8 cellular contexts compared by ENCODE assay signal in the genomic region with DNA sequence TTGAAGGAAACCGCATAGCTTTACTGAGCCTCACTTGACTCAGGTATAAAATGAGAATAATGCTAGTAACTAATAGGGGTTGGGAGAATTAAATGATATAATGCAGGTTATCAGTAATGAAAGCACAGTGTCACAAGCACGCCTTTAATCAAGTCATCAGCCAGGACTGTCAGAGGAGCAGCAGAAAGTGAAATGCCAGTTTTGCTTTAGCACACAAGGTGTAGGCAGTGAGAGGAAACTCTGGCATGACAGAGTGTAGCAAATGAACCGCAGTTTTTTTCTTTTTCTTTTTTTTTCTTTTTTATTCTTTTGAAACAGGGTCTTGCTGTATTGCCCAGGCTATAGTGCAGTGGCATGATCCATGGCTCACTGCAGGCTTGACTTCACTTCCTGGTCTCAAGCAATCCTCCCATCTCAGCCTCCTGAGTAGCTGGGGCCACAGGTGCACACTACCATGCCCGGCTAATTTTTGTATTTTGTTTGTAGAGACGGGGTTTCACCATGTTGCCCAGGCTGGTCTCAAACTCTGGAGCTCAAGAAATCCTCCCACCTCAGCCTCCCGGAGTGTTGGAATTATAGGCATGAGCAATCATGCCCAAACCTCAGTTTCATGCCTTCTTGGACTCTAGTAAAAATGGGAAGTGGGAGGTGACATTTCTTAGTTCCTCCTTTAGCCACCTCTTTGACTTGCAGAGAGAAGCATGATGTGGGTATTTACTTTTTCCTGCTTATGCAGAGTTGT.
DNase-seq lines count a peak whose midpoint lies in the region; ATAC-seq lines count a peak whose summit lies in the region.

No MANE protein-coding gene starts in this region.

- ATAC-seq in GM19324 (IDR thresholded peaks at IDR 0.05; ENCODE audit: low FRiP score, unreplicated experiment) = peak; percentile 74
- ATAC-seq in HG03039 (IDR thresholded peaks at IDR 0.05; ENCODE audit: unreplicated experiment) = peak; percentile 69
- ATAC-seq in activated naive CD8-positive, alpha-beta T cell treated with anti-CD3 and anti-CD28 coated beads, Interleukin-2, amount 50 U/mL, for 24 hours = no peak

- peaks cover 78% of the 10 kb centered on the region for H3K36me3 Mint-ChIP-seq in activated naive CD8-positive, alpha-beta T cell treated with anti-CD3 and anti-CD28 coated beads, Interleukin-2, amount 50 U/mL, for 24 hours (ENCODE audit: low read depth)

- no peaks in the 10 kb centered on the region for H3K27me3 Mint-ChIP-seq in activated naive CD8-positive, alpha-beta T cell treated with anti-CD3 and anti-CD28 coated beads, Interleukin-2, amount 50 U/mL, for 24 hours

- no peaks in the 10 kb centered on the region for H3K9me3 Mint-ChIP-seq in activated naive CD8-positive, alpha-beta T cell treated with anti-CD3 and anti-CD28 coated beads, Interleukin-2, amount 50 U/mL, for 24 hours

- H3K4me1 Mint-ChIP-seq in activated naive CD8-positive, alpha-beta T cell treated with anti-CD3 and anti-CD28 coated beads, Interleukin-2, amount 50 U/mL, for 24 hours = peaks cover 60% of the 10 kb centered on the region

- no peak overlapping the region for H3K27ac Mint-ChIP-seq in activated naive CD8-positive, alpha-beta T cell treated with anti-CD3 and anti-CD28 coated beads, Interleukin-2, amount 50 U/mL, for 24 hours

- DNase-seq in Ammon's horn (ENCODE audit: low spot score) (peak; percentile 48), OCI-M1 (lab: John Stamatoyannopoulos, UW) (peak; percentile 74), NCI-H748 (lab: John Stamatoyannopoulos, UW; ENCODE audit: unreplicated experiment) (no peak)
- no peak for DNase-seq in activated CD4-positive, alpha-beta T cell treated with anti-CD3 and anti-CD28 coated beads for 48 hours
- DNase-seq in stimulated activated CD4-positive, alpha-beta T cell treated with anti-CD3 and anti-CD28 coated beads, Interleukin-4, amount 100 ng/mL, for 24 hours = no peak
- no peak for DNase-seq in activated naive CD8-positive, alpha-beta T cell treated with anti-CD3 and anti-CD28 coated beads, Interleukin-2, amount 50 U/mL, for 24 hours

- H3K4me3 Mint-ChIP-seq in activated naive CD8-positive, alpha-beta T cell treated with anti-CD3 and anti-CD28 coated beads, Interleukin-2, amount 50 U/mL, for 24 hours = no peak overlapping the region

Comparison
In these comparisons a context has a peak if more than half of its experiments do, and no peak if none do; other contexts are left out.
1. DNase-seq: peak in Ammon's horn (single experiment) and OCI-M1 (single experiment); none in activated CD4-positive, alpha-beta T cell treated with anti-CD3 and anti-CD28 coated beads for 48 hours (single experiment), NCI-H748 (single experiment), stimulated activated CD4-positive, alpha-beta T cell treated with anti-CD3 and anti-CD28 coated beads, Interleukin-4, amount 100 ng/mL, for 24 hours (single experiment) and activated naive CD8-positive, alpha-beta T cell treated with anti-CD3 and anti-CD28 coated beads, Interleukin-2, amount 50 U/mL, for 24 hours (single experiment).